In the genomic region with DNA sequence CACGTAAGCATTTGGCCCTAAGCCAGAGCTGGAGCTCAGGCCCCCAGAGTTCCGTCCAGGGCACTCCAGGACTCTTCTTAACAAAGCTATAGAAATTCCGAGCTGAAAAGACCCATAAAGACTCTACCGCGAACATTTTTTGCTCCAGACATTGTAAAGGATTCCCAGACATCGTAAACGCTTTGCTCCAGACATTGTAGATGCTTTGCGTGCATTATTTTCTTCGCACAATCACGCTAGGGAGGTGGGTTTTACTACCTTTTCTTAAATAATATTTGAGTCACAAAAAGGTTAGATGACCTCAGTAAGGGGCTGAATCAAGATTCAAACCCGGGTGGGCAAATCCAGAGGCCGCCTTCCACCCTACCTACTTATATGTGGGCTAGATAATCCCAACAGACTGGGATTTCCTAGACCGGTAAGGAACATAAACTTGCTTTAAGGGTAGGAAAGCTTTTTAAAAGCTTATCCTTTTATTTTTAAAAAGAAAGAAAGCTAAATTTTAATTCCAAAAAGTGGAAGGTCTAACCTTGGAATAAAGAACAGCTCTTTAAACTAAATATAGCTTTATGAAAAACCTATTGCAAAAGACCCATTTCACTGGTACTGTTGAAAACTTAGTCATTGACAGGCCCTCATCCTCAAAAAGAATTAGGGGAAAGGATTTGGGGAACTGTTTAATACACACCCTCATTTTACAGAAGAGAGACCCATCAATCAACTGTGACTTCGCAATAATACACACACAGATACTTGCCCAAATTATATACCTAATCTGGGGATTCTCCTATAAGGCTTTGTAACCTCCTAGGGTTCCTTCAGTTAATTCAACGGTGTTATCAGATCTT, we compare ENCODE assay signal across 8 cellular contexts. TPM values are rescaled to one million over a fixed set of nuclear protein-coding genes. Genes with fewer than 3 reads are reported as not detected.
DNase-seq lines count a peak whose midpoint lies in the region; ATAC-seq and TF ChIP-seq lines count a peak whose summit lies in the region.

No MANE protein-coding gene starts in this region.

- H3K36me3 Mint-ChIP-seq in HFFc6 (ENCODE audit: low read depth), result peaks cover 17% of the 10 kb centered on the region
- peaks cover 84% of the 10 kb centered on the region for H3K36me3 Mint-ChIP-seq in activated T-helper 2 cell treated with anti-CD3 and anti-CD28 coated beads, Interferon-gamma antibody, Interleukin-2, Interleukin-4, amounts not matched to agents 10 μg/mL and 5 μg/mL and 100 μg/mL, durations not matched to agents 14 hours and 24 hours and 36 hours (ENCODE audit: low read depth)

- in situ Hi-C loops in ACHN (cut with HindIII; ENCODE audit: low pct_ligation_motif_present, low pct_unique_long_range_greater_than_20kb, low sequenced_read_pairs), result no loop called here

- no peaks in the 10 kb centered on the region for H3K9me3 Mint-ChIP-seq in HFFc6
- H3K9me3 Mint-ChIP-seq in activated T-helper 2 cell treated with anti-CD3 and anti-CD28 coated beads, Interferon-gamma antibody, Interleukin-2, Interleukin-4, amounts not matched to agents 10 μg/mL and 5 μg/mL and 100 μg/mL, durations not matched to agents 14 hours and 24 hours and 36 hours, result no peaks in the 10 kb centered on the region
- no peaks in the 10 kb centered on the region for H3K9me3 Mint-ChIP-seq in stimulated activated naive CD8-positive, alpha-beta T cell treated with anti-CD3 and anti-CD28 coated beads, Interleukin-15, amount 100 ng/mL, for 72 hours

- H3K27me3 Mint-ChIP-seq in HFFc6 (ENCODE audit: insufficient read depth), result no peaks in the 10 kb centered on the region; the same call in 1 of the 2 replicates
- H3K27me3 Mint-ChIP-seq in activated T-helper 2 cell treated with anti-CD3 and anti-CD28 coated beads, Interferon-gamma antibody, Interleukin-2, Interleukin-4, amounts not matched to agents 10 μg/mL and 5 μg/mL and 100 μg/mL, durations not matched to agents 14 hours and 24 hours and 36 hours (ENCODE audit: low read depth), result no peaks in the 10 kb centered on the region
- no peaks in the 10 kb centered on the region for H3K27me3 Mint-ChIP-seq in stimulated activated naive CD8-positive, alpha-beta T cell treated with anti-CD3 and anti-CD28 coated beads, Interleukin-15, amount 100 ng/mL, for 72 hours

- DNase-seq in ACHN, result peak; percentile 43
- DNase-seq in HFFc6, result peak; percentile 19
- no peak for DNase-seq in activated T-helper 2 cell treated with anti-CD3 and anti-CD28 coated beads, Interferon-gamma antibody, Interleukin-2, Interleukin-4, amounts not matched to agents 10 μg/mL and 5 μg/mL and 100 μg/mL, durations not matched to agents 14 hours and 24 hours and 36 hours (ENCODE audit: low spot score)
- DNase-seq in stimulated activated naive CD8-positive, alpha-beta T cell treated with anti-CD3 and anti-CD28 coated beads, Interleukin-15, amount 100 ng/mL, for 72 hours, result no peak
- no peak for DNase-seq in omental fat pad (ENCODE audit: low spot score)

- TF ChIP-seq CTCF in HFFc6 (IDR thresholded peaks at IDR 0.05) (no peak), omental fat pad (IDR thresholded peaks at IDR 0.05) (no peak)

- no peak for ATAC-seq in stimulated activated naive CD8-positive, alpha-beta T cell treated with anti-CD3 and anti-CD28 coated beads, Interleukin-15, amount 100 ng/mL, for 72 hours
- ATAC-seq in omental fat pad (ENCODE audit: low FRiP score), result no peak
- ATAC-seq in HG02884 (IDR thresholded peaks at IDR 0.05; ENCODE audit: unreplicated experiment), result no peak
- ATAC-seq in GM21447 (IDR thresholded peaks at IDR 0.05; ENCODE audit: unreplicated experiment), result no peak

- peak overlapping the region; percentile 78 for H3K4me3 ChIP-seq in iPS-11a (ENCODE audit: low read depth, low read length)

- H3K4me3 Mint-ChIP-seq in HFFc6, result peak overlapping the region; percentile 89
- H3K4me3 Mint-ChIP-seq in activated T-helper 2 cell treated with anti-CD3 and anti-CD28 coated beads, Interferon-gamma antibody, Interleukin-2, Interleukin-4, amounts not matched to agents 10 μg/mL and 5 μg/mL and 100 μg/mL, durations not matched to agents 14 hours and 24 hours and 36 hours (ENCODE audit: low read depth), result peak overlapping the region; percentile 99
- H3K4me3 Mint-ChIP-seq in stimulated activated naive CD8-positive, alpha-beta T cell treated with anti-CD3 and anti-CD28 coated beads, Interleukin-15, amount 100 ng/mL, for 72 hours, result peak overlapping the region; percentile 89 to 91

- peaks cover 63% of the 10 kb centered on the region for H3K4me1 Mint-ChIP-seq in HFFc6 (ENCODE audit: low read depth)
- peaks cover 74% of the 10 kb centered on the region for H3K4me1 Mint-ChIP-seq in activated T-helper 2 cell treated with anti-CD3 and anti-CD28 coated beads, Interferon-gamma antibody, Interleukin-2, Interleukin-4, amounts not matched to agents 10 μg/mL and 5 μg/mL and 100 μg/mL, durations not matched to agents 14 hours and 24 hours and 36 hours (ENCODE audit: low read depth)
- H3K4me1 Mint-ChIP-seq in stimulated activated naive CD8-positive, alpha-beta T cell treated with anti-CD3 and anti-CD28 coated beads, Interleukin-15, amount 100 ng/mL, for 72 hours, result peaks cover 81% of the 10 kb centered on the region

- intact Hi-C loops in activated T-helper 2 cell treated with anti-CD3 and anti-CD28 coated beads, Interferon-gamma antibody, Interleukin-2, Interleukin-4, amounts not matched to agents 10 μg/mL and 5 μg/mL and 100 μg/mL, durations not matched to agents 14 hours and 24 hours and 36 hours (cut with micrococcal nuclease), result loop anchor here (2.0 to 10.0 kb wide), 3 partner anchors 131 to 693 kb away; partner anchors contain the start of genes G3BP1 and GM2A

- H3K27ac Mint-ChIP-seq in HFFc6, result peak overlapping the region; percentile 81
- peak overlapping the region; percentile 85 for H3K27ac Mint-ChIP-seq in activated T-helper 2 cell treated with anti-CD3 and anti-CD28 coated beads, Interferon-gamma antibody, Interleukin-2, Interleukin-4, amounts not matched to agents 10 μg/mL and 5 μg/mL and 100 μg/mL, durations not matched to agents 14 hours and 24 hours and 36 hours
- H3K27ac Mint-ChIP-seq in stimulated activated naive CD8-positive, alpha-beta T cell treated with anti-CD3 and anti-CD28 coated beads, Interleukin-15, amount 100 ng/mL, for 72 hours, result peak overlapping the region; percentile 66 to 92

RNA-seq across cellular contexts. Expression of gene TNIP1, which starts 0.8 kb away (rescaled TPM):
- total RNA-seq in HFFc6 (2021; fragmentation: NEBNext Ultra II Directional; extraction: Animal tissue kit (Norgen Biotek cat#: 25700)), result 100 to 1,000 TPM in 1 of 6 experiments, 10 to 100 TPM in 5; 81.5 to 105 (median 89.5) TPM
- total RNA-seq in activated T-helper 2 cell treated with anti-CD3 and anti-CD28 coated beads, Interferon-gamma antibody, Interleukin-2, Interleukin-4, amounts not matched to agents 10 μg/mL and 5 μg/mL and 100 μg/mL, durations not matched to agents 14 hours and 24 hours and 36 hours, result 473 and 477 TPM in 2 replicates
- total RNA-seq in omental fat pad, result 100 to 1,000 TPM in 3 of 4 donors, 10 to 100 TPM in 1; 96.7 to 189 (median 149) TPM

Comparison
In these comparisons a context has a peak if more than half of its experiments do, and no peak if none do; other contexts are left out.
1. DNase-seq: peak in ACHN (single experiment) and HFFc6 (single experiment); none in activated T-helper 2 cell treated with anti-CD3 and anti-CD28 coated beads, Interferon-gamma antibody, Interleukin-2, Interleukin-4, amounts not matched to agents 10 μg/mL and 5 μg/mL and 100 μg/mL, durations not matched to agents 14 hours and 24 hours and 36 hours (single experiment), stimulated activated naive CD8-positive, alpha-beta T cell treated with anti-CD3 and anti-CD28 coated beads, Interleukin-15, amount 100 ng/mL, for 72 hours (0 of 2) and omental fat pad (single experiment).
2. Peak in every context shown above with its lines, with median percentiles within 50 percentile points of each other: H3K27ac Mint-ChIP-seq and H3K4me3 Mint-ChIP-seq.